ENCODE assay signal across 15 cellular contexts in the genomic region with DNA sequence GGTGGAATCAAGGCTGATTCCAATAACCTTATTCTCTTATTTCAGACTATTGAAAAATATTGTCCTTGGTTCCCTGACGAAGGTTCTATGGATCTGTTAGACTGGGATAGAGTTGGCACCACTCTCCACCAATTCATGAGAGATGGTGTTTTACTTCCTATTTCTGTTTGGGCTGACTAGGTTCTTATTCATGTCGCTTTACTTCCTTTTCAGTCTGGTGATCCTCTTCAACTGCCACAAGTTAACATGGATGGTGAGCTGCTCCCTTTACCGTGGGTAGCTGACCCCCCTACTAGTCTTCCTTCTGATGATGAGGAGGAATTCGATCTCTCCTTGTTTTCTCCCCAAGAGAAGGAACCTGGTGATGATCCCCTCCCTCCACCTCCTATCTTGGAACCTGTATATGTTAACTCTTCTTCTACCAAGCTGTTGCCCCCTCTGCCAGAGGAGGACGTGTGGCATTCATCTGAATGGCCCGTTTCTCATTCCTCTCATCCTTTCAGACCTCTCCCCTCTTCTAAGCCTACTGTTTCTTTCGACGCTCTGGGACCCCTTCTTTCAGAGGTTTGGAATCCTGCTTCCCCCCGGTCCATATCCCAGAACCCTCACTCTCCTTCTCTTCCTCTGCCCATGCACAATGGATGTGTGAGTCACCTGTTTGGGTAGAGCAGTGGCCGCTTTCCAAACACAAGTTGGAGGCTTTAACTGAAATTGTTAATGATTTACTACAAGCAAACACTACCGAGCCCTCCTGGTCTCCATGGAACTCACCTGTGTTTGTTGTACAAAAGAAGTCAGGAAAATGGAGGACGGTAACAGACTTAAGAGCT. TPM values are rescaled to one million over a fixed set of nuclear protein-coding genes. Genes with fewer than 3 reads are reported as not detected.
DNase-seq lines count a peak whose midpoint lies in the region; ATAC-seq, FAIRE-seq and TF ChIP-seq lines count a peak whose summit lies in the region.
"Had no signal": no experiment of that assay in that cellular context is flagged by ENCODE, and none has a peak within 500 bp of the region (broad histone marks: within the 10 kb centered on the region; RNA-seq: fewer than 3 reads in every experiment).

No MANE protein-coding gene starts in this region.

- POLR2A ChIA-PET in activated CD8-positive, alpha-beta T cell treated with anti-CD3 and anti-CD28 coated beads for 36 hours (lab: Charles Lee) = interaction anchor here (0.6 kb wide), 1 partner anchor 175 kb away, joined by 3 read pairs; no protein-coding TSS in a partner anchor

- peaks cover 6% of the 10 kb centered on the region for H3K4me1 Mint-ChIP-seq in neural progenitor cell
- H3K4me1 Mint-ChIP-seq in activated CD8-positive, alpha-beta T cell treated with anti-CD3 and anti-CD28 coated beads for 36 hours (ENCODE audit: low read depth) = peaks cover 3% of the 10 kb centered on the region

- peak; percentile 26 for DNase-seq in CD1c-positive myeloid dendritic cell (ENCODE audit: extremely low spot score)
- peak; percentile 87 for DNase-seq in LoVo (ENCODE audit: low spot score)
- DNase-seq in bronchial epithelial cell (ENCODE audit: low read depth) = peak; percentile 56
- peak; percentile 10 for DNase-seq in medulla oblongata (ENCODE audit: extremely low spot score)
- DNase-seq in neural progenitor cell (ENCODE audit: low spot score) = no peak
- DNase-seq in activated CD8-positive, alpha-beta T cell treated with anti-CD3 and anti-CD28 coated beads for 36 hours = no peak
- DNase-seq: activated CD4-positive, alpha-beta T cell treated with anti-CD3 and anti-CD28 coated beads for 36 hours; aorta; EL; head of caudate nucleus; NCI-H2081 treated with DMSO at 0.1 percent for 48 hours had no signal

- no peaks in the 10 kb centered on the region for H3F3A ChIP-seq in neural progenitor cell (ENCODE audit: low read depth)

- no peaks in the 10 kb centered on the region for H3K36me3 Mint-ChIP-seq in neural progenitor cell
- H3K36me3 Mint-ChIP-seq in activated CD8-positive, alpha-beta T cell treated with anti-CD3 and anti-CD28 coated beads for 36 hours (ENCODE audit: low read depth) = no peaks in the 10 kb centered on the region

- H4K20me1 ChIP-seq in neural progenitor cell (ENCODE audit: low read depth) = no peaks in the 10 kb centered on the region

- no peaks in the 10 kb centered on the region for H3K27me3 Mint-ChIP-seq in neural progenitor cell (ENCODE audit: insufficient read depth, low read depth)
- H3K27me3 Mint-ChIP-seq in activated CD8-positive, alpha-beta T cell treated with anti-CD3 and anti-CD28 coated beads for 36 hours = no peaks in the 10 kb centered on the region
- H3K27me3 Mint-ChIP-seq: activated CD4-positive, alpha-beta T cell treated with anti-CD3 and anti-CD28 coated beads for 36 hours; stimulated activated memory B cell treated with anti-CD40 and anti-IgM and Interleukin-4, amounts not matched to agents 10 μg/mL and 1 μg/mL and 100 μg/mL, for 72 hours had no signal

- no peaks in the 10 kb centered on the region for H3K36me3 ChIP-seq in bronchial epithelial cell (ENCODE audit: control insufficient read depth, insufficient read depth, low read length)
- H3K36me3 ChIP-seq in neural progenitor cell = no peaks in the 10 kb centered on the region

- no peaks in the 10 kb centered on the region for H3K4me1 ChIP-seq in neural progenitor cell

- CTCF ChIA-PET in activated CD8-positive, alpha-beta T cell treated with anti-CD3 and anti-CD28 coated beads for 36 hours (lab: Charles Lee) = interaction anchor here (0.9 to 2.7 kb wide), 4 partner anchors 9 to 20 kb away, joined by 3 to 23 read pairs (median 6); no protein-coding TSS in a partner anchor

- no peak overlapping the region for H3K4me3 ChIP-seq in bronchial epithelial cell (ENCODE audit: low read depth, low read length)
- no peak overlapping the region for H3K4me3 ChIP-seq in neural progenitor cell

- H3K4me2 ChIP-seq in neural progenitor cell = no peak overlapping the region

- H3K27ac Mint-ChIP-seq in neural progenitor cell = no peak overlapping the region
- no peak overlapping the region for H3K27ac Mint-ChIP-seq in activated CD8-positive, alpha-beta T cell treated with anti-CD3 and anti-CD28 coated beads for 36 hours
- H3K27ac Mint-ChIP-seq: activated CD4-positive, alpha-beta T cell treated with anti-CD3 and anti-CD28 coated beads for 36 hours; stimulated activated memory B cell treated with anti-CD40 and anti-IgM and Interleukin-4, amounts not matched to agents 10 μg/mL and 1 μg/mL and 100 μg/mL, for 72 hours had no signal

- no peaks in the 10 kb centered on the region for H3K79me2 ChIP-seq in neural progenitor cell (ENCODE audit: low read depth)

- no peak overlapping the region for H2AFZ ChIP-seq in neural progenitor cell (replicated peaks)

- no peaks in the 10 kb centered on the region for H3K9me3 Mint-ChIP-seq in neural progenitor cell
- H3K9me3 Mint-ChIP-seq in activated CD8-positive, alpha-beta T cell treated with anti-CD3 and anti-CD28 coated beads for 36 hours = no peaks in the 10 kb centered on the region

- H3K27ac ChIP-seq in neural progenitor cell = no peak overlapping the region

- no peaks in the 10 kb centered on the region for H3K27me3 ChIP-seq in bronchial epithelial cell (ENCODE audit: control insufficient read depth, insufficient read depth, low read length)
- H3K27me3 ChIP-seq in neural progenitor cell = no peaks in the 10 kb centered on the region

- TF ChIP-seq CTCF in bronchial epithelial cell (IDR thresholded peaks at IDR 0.05; ENCODE audit: insufficient read depth, low read length, severe bottlenecking) = no peak
- TF ChIP-seq CTCF in neural progenitor cell (IDR thresholded peaks at IDR 0.05) = no peak
- TF ChIP-seq CTCF in activated CD8-positive, alpha-beta T cell treated with anti-CD3 and anti-CD28 coated beads for 36 hours (IDR thresholded peaks at IDR 0.05) = no peak

- intact Hi-C loops in activated CD8-positive, alpha-beta T cell treated with anti-CD3 and anti-CD28 coated beads for 36 hours (cut with micrococcal nuclease) = no loop called here

- FAIRE-seq in bronchial epithelial cell (lab: Jason Lieb, UNC) = no peak
- FAIRE-seq: endometrium had no signal

- no peak overlapping the region for H3K4me3 Mint-ChIP-seq in neural progenitor cell
- H3K4me3 Mint-ChIP-seq in activated CD8-positive, alpha-beta T cell treated with anti-CD3 and anti-CD28 coated beads for 36 hours = no peak overlapping the region
- H3K4me3 Mint-ChIP-seq: activated CD4-positive, alpha-beta T cell treated with anti-CD3 and anti-CD28 coated beads for 36 hours; stimulated activated memory B cell treated with anti-CD40 and anti-IgM and Interleukin-4, amounts not matched to agents 10 μg/mL and 1 μg/mL and 100 μg/mL, for 72 hours had no signal

- H3K9ac ChIP-seq in neural progenitor cell = no peak overlapping the region

- H3K9me3 ChIP-seq in neural progenitor cell (ENCODE audit: low read depth) = no peaks in the 10 kb centered on the region

- ATAC-seq in GM18517 (IDR thresholded peaks at IDR 0.05; ENCODE audit: unreplicated experiment) = no peak
- ATAC-seq in activated CD8-positive, alpha-beta T cell treated with anti-CD3 and anti-CD28 coated beads for 36 hours = no peak
- ATAC-seq in HG02973 (IDR thresholded peaks at IDR 0.05; ENCODE audit: unreplicated experiment) = no peak
- ATAC-seq: activated CD4-positive, alpha-beta T cell treated with anti-CD3 and anti-CD28 coated beads for 36 hours; stimulated activated memory B cell treated with anti-CD40 and anti-IgM and Interleukin-4, amounts not matched to agents 10 μg/mL and 1 μg/mL and 100 μg/mL, for 72 hours had no signal

RNA-seq across cellular contexts. Expression of a gene that starts 13.5 kb away (rescaled TPM):
- 10.8 and 15.5 TPM in 2 replicates for total RNA-seq in bronchial epithelial cell
- total RNA-seq in neural progenitor cell (ENCODE audit: low replicate concordance) = 38.0 and 39.0 TPM in 2 replicates
- 10 to 100 TPM; 56.7 to 59.7 TPM for total RNA-seq in activated CD8-positive, alpha-beta T cell treated with anti-CD3 and anti-CD28 coated beads for 36 hours

Comparison
In these comparisons a context has a peak if more than half of its experiments do, and no peak if none do; other contexts are left out.
1. DNase-seq: peak in CD1c-positive myeloid dendritic cell (single experiment), LoVo (single experiment), bronchial epithelial cell (single experiment) and medulla oblongata (single experiment); none in neural progenitor cell (single experiment) and activated CD8-positive, alpha-beta T cell treated with anti-CD3 and anti-CD28 coated beads for 36 hours (single experiment).